ENCODE assay signal across 20 cellular contexts in genomic region chr3:181239456-181239855, GRCh38.
"Had no signal": no experiment of that assay in that cellular context is flagged by ENCODE, and none has a peak within 500 bp of the region (broad histone marks: within the 10 kb centered on the region; RNA-seq: fewer than 3 reads in every experiment).

No MANE protein-coding gene starts in this region.

- H3K27ac ChIP-seq: ascending aorta, brain microvascular endothelial cell, sigmoid colon, testis, vagina had no signal

- DNase-seq: activated B cell treated with CpG ODN at 0.5 μM for 24 hours; activated CD4-positive, alpha-beta T cell treated with anti-CD3 and anti-CD28 coated beads for 36 hours; activated CD4-positive, alpha-beta T cell treated with anti-CD3 and anti-CD28 coated beads, Interleukin-2, amount 50 U/mL, for 4 hours; activated CD8-positive, alpha-beta memory T cell treated with anti-CD3 and anti-CD28 coated beads for 24 hours; activated CD8-positive, alpha-beta memory T cell treated with anti-CD3 and anti-CD28 coated beads, Interleukin-2, amount 50 U/mL, for 4 hours; activated T-cell treated with anti-CD3 and anti-CD28 coated beads, Interleukin-2, amount 50 U/mL, for 24 hours; brain microvascular endothelial cell; caudate nucleus; effector CD4-positive, alpha-beta T cell; left colon; nucleus accumbens; sigmoid colon; stimulated activated CD4-positive, alpha-beta T cell treated with anti-CD3 and anti-CD28 coated beads, Interleukin-15, amount 100 ng/mL, for 24 hours; stimulated activated naive B cell treated with anti-CD40 and anti-IgM and Interleukin-4, amounts not matched to agents 10 μg/mL and 1 μg/mL and 100 μg/mL, for 72 hours; testis had no signal

- H3K4me3 ChIP-seq: ascending aorta, sigmoid colon, smooth muscle cell, testis, vagina had no signal

- ATAC-seq: activated CD4-positive, alpha-beta T cell treated with anti-CD3 and anti-CD28 coated beads for 36 hours; activated naive CD4-positive, alpha-beta T cell treated with anti-CD3 and anti-CD28 coated beads, Interleukin-2, amount 50 U/mL, for 72 hours; activated T-helper 17 cell treated with anti-CD3 and anti-CD28 coated beads, Interleukin-2, amount 50 U/mL, for 72 hours; left colon; stimulated activated naive B cell treated with anti-CD40 and anti-IgM and Interleukin-4, amounts not matched to agents 10 μg/mL and 1 μg/mL and 100 μg/mL, for 72 hours had no signal

- H3K9me3 ChIP-seq: ascending aorta, sigmoid colon, testis, vagina had no signal

- H3K36me3 ChIP-seq: ascending aorta, brain microvascular endothelial cell, sigmoid colon, vagina had no signal
